Comparison of ENCODE assay signal across 19 cellular contexts in genomic region chr5:57687641-57688040, GRCh38.
"Had no signal": no experiment of that assay in that cellular context is flagged by ENCODE, and none has a peak within 500 bp of the region (broad histone marks: within the 10 kb centered on the region; RNA-seq: fewer than 3 reads in every experiment).

No MANE protein-coding gene starts in this region.

- H3K36me3 ChIP-seq: left ventricle myocardium inferior, neutrophil, thoracic aorta, WERI-Rb-1 had no signal

- H3K4me3 Mint-ChIP-seq: activated naive CD4-positive, alpha-beta T cell treated with anti-CD3 and anti-CD28 coated beads, Interleukin-2, amount 50 U/mL, for 24 hours; dendritic cell treated with granulocyte-macrophage colony-stimulating factor and Interleukin-4, amounts not matched to agents 40 ng/mL and 50 ng/mL, for 4 days; naive thymus-derived CD4-positive, alpha-beta T cell; stimulated activated memory B cell treated with anti-CD40 and anti-IgM and Interleukin-4, amounts not matched to agents 10 μg/mL and 1 μg/mL and 100 μg/mL, for 72 hours had no signal

- H3K9me3 ChIP-seq: left ventricle myocardium inferior, mucosa of descending colon, neutrophil, thoracic aorta had no signal

- H3K4me1 ChIP-seq: parathyroid adenoma had no signal

- H3K4me3 ChIP-seq: left ventricle myocardium inferior, mucosa of descending colon, thoracic aorta had no signal

- H3K4me1 Mint-ChIP-seq: activated naive CD4-positive, alpha-beta T cell treated with anti-CD3 and anti-CD28 coated beads, Interleukin-2, amount 50 U/mL, for 24 hours; naive thymus-derived CD4-positive, alpha-beta T cell; stimulated activated memory B cell treated with anti-CD40 and anti-IgM and Interleukin-4, amounts not matched to agents 10 μg/mL and 1 μg/mL and 100 μg/mL, for 72 hours had no signal

- H3K9me3 Mint-ChIP-seq: activated naive CD4-positive, alpha-beta T cell treated with anti-CD3 and anti-CD28 coated beads, Interleukin-2, amount 50 U/mL, for 24 hours; dendritic cell treated with granulocyte-macrophage colony-stimulating factor and Interleukin-4, amounts not matched to agents 40 ng/mL and 50 ng/mL, for 4 days; naive thymus-derived CD4-positive, alpha-beta T cell; stimulated activated memory B cell treated with anti-CD40 and anti-IgM and Interleukin-4, amounts not matched to agents 10 μg/mL and 1 μg/mL and 100 μg/mL, for 72 hours had no signal

- H3K9ac ChIP-seq: parathyroid adenoma had no signal

- H3K27me3 ChIP-seq: neutrophil had no signal

- H3K79me2 ChIP-seq: parathyroid adenoma had no signal

- H3K27me3 Mint-ChIP-seq: dendritic cell treated with granulocyte-macrophage colony-stimulating factor and Interleukin-4, amounts not matched to agents 40 ng/mL and 50 ng/mL, for 4 days; stimulated activated memory B cell treated with anti-CD40 and anti-IgM and Interleukin-4, amounts not matched to agents 10 μg/mL and 1 μg/mL and 100 μg/mL, for 72 hours had no signal

- H3K27ac Mint-ChIP-seq: activated naive CD4-positive, alpha-beta T cell treated with anti-CD3 and anti-CD28 coated beads, Interleukin-2, amount 50 U/mL, for 24 hours; dendritic cell treated with granulocyte-macrophage colony-stimulating factor and Interleukin-4, amounts not matched to agents 40 ng/mL and 50 ng/mL, for 4 days; naive thymus-derived CD4-positive, alpha-beta T cell; stimulated activated memory B cell treated with anti-CD40 and anti-IgM and Interleukin-4, amounts not matched to agents 10 μg/mL and 1 μg/mL and 100 μg/mL, for 72 hours had no signal

- DNase-seq: activated CD4-positive, alpha-beta T cell treated with anti-CD3 and anti-CD28 coated beads for 1 hour; activated CD4-positive, alpha-beta T cell treated with anti-CD3 and anti-CD28 coated beads, Interleukin-2, amount 50 U/mL, for 48 hours; activated gamma-delta T cell; effector CD8-positive, alpha-beta T cell; left ventricle myocardium inferior; mucosa of descending colon; naive thymus-derived CD4-positive, alpha-beta T cell; stimulated activated CD4-positive, alpha-beta T cell treated with anti-CD3 and anti-CD28 coated beads, Interleukin-4, amount 100 ng/mL, for 4 hours; T-helper 2 cell; WERI-Rb-1 had no signal

- H2AFZ ChIP-seq: parathyroid adenoma had no signal

- FAIRE-seq: endothelial cell of umbilical vein, frontal cortex had no signal

- ATAC-seq: mucosa of descending colon; naive thymus-derived CD4-positive, alpha-beta T cell; sciatic nerve; stimulated activated memory B cell treated with anti-CD40 and anti-IgM and Interleukin-4, amounts not matched to agents 10 μg/mL and 1 μg/mL and 100 μg/mL, for 72 hours had no signal

- H3K36me3 Mint-ChIP-seq: activated naive CD4-positive, alpha-beta T cell treated with anti-CD3 and anti-CD28 coated beads, Interleukin-2, amount 50 U/mL, for 24 hours; naive thymus-derived CD4-positive, alpha-beta T cell; stimulated activated memory B cell treated with anti-CD40 and anti-IgM and Interleukin-4, amounts not matched to agents 10 μg/mL and 1 μg/mL and 100 μg/mL, for 72 hours had no signal

- H3K27ac ChIP-seq: left ventricle myocardium inferior, neutrophil, parathyroid adenoma, thoracic aorta, WERI-Rb-1 had no signal
